9 cellular contexts compared by ENCODE assay signal in genomic region chr17:75487351-75488070, GRCh38. TPM values are rescaled to one million over a fixed set of nuclear protein-coding genes. Genes with fewer than 3 reads are reported as not detected.
DNase-seq lines count a peak whose midpoint lies in the region; ATAC-seq, FAIRE-seq and TF ChIP-seq lines count a peak whose summit lies in the region.
"Had no signal": no experiment of that assay in that cellular context is flagged by ENCODE, and none has a peak within 500 bp of the region (broad histone marks: within the 10 kb centered on the region; RNA-seq: fewer than 3 reads in every experiment).

No MANE protein-coding gene starts in this region.

- no peaks in the 10 kb centered on the region for H3K9me3 ChIP-seq in small intestine (ENCODE audit: control insufficient read depth, low read depth)

- DNase-seq in GM13977 (ENCODE audit: low spot score) (peak; percentile 79), small intestine (peak; percentile 33), COLO829 (ENCODE audit: low spot score) (no peak), HK-2 (ENCODE audit: unreplicated experiment) (no peak), NCI-H748 treated with DMSO at 0.1 percent for 48 hours (lab: John Stamatoyannopoulos, UW) (no peak)
- peak; percentile 7 for DNase-seq in effector CD8-positive, alpha-beta T cell (lab: John Stamatoyannopoulos, UW)

- peak; percentile 70 to 75 for ATAC-seq in activated CD4-positive, CD25-positive, alpha-beta regulatory T cell treated with anti-CD3 and anti-CD28 coated beads, Interleukin-2, amount 50 U/mL, for 24 hours
- ATAC-seq in GM21390 (IDR thresholded peaks at IDR 0.05; ENCODE audit: unreplicated experiment): no peak

- peaks cover 0 to 4% of the 10 kb centered on the region in 2 donors for H3K36me3 ChIP-seq in small intestine (ENCODE audit: control insufficient read depth in 2 of 2, insufficient read depth in 2 of 2, low read length in 2 of 2)

- TF ChIP-seq CTCF in GM13977 (IDR thresholded peaks at IDR 0.05; ENCODE audit: extremely low read depth, insufficient read depth, missing control alignments): no peak

- in situ Hi-C loops in GM13977 (cut with MboI; ENCODE audit: low pct_unique_long_range_greater_than_20kb, low sequenced_read_pairs, unreplicated experiment): no loop called here

- no peaks in the 10 kb centered on the region for H3K27me3 ChIP-seq in small intestine (ENCODE audit: control insufficient read depth in 2 of 2, insufficient read depth in 2 of 2, low read length in 2 of 2)

- H3K27ac ChIP-seq in small intestine (ENCODE audit: low read depth in 1 of 2, low read length in 1 of 2): peak overlapping the region; percentile 27 to 66

- no peak for FAIRE-seq in small intestine (lab: Jason Lieb, UNC)
- FAIRE-seq: colon had no signal

- WGBS in small intestine, 3 donors: 61 to 85% (median 69%) methylated on average over 12 of the region's 12 CpGs

- H3K4me1 ChIP-seq in small intestine (ENCODE audit: control insufficient read depth in 2 of 2, insufficient read depth in 1 of 2, low read depth in 1 of 2, low read length in 1 of 2): peaks cover 0 to 3% of the 10 kb centered on the region in 2 donors

- H3K4me3 ChIP-seq in small intestine (ENCODE audit: low read depth in 1 of 2, low read length in 2 of 2): no peak overlapping the region

RNA-seq across cellular contexts. Expression of gene CASKIN2, which starts 27.8 kb away (rescaled TPM):
- 10 to 100 TPM in 1 of 3 donors, 1 to 10 TPM in 2; 7.6 to 15.6 (median 8.6) TPM for polyA plus RNA-seq in small intestine

RNA-seq across cellular contexts. Expression of gene TSEN54, which starts 28.8 kb away (rescaled TPM):
- polyA plus RNA-seq in small intestine: 10 to 100 TPM; 35.5 to 91.1 (median 79.4) TPM

RNA-seq across cellular contexts. Expression of gene TMEM94, which starts 31.1 kb away (rescaled TPM):
- 10 to 100 TPM; 41.8 to 87.7 (median 57.3) TPM for polyA plus RNA-seq in small intestine

RNA-seq across cellular contexts. Expression of gene LLGL2, which starts 38.0 kb away (rescaled TPM):
- 100 to 1,000 TPM; 140 to 365 (median 336) TPM for polyA plus RNA-seq in small intestine

Comparison
In these comparisons a context has a peak if more than half of its experiments do, and no peak if none do; other contexts are left out.
1. DNase-seq: peak in GM13977 (single experiment), effector CD8-positive, alpha-beta T cell (single experiment) and small intestine (single experiment); none in COLO829 (single experiment), HK-2 (single experiment) and NCI-H748 treated with DMSO at 0.1 percent for 48 hours (single experiment).